In genomic region chr9:104747565-104748358, GRCh38 we compare ENCODE assay signal across 1 cellular context.
TF ChIP-seq lines count a peak whose summit lies in the region.

Gene NIPSNAP3A, plus strand, starts transcription at chr9:104747683. Its CDS starts 110 bp downstream, at chr9:104747793.

TF ChIP-seq in K562, 482 proteins besides CTCF, POLR2A, EP300 and RAD21 (continued from another document and continues in another):
- no peak for TF ChIP-seq HMG20A (CRISPR knock-in tag; conservative IDR thresholded peaks at IDR 0.05)
- no peak for TF ChIP-seq ZBTB17 (CRISPR knock-in tag; IDR thresholded peaks at IDR 0.05)
- no peak for TF ChIP-seq ZNF668 (CRISPR knock-in tag; IDR thresholded peaks at IDR 0.05)
- no peak for TF ChIP-seq ZBTB5 (IDR thresholded peaks at IDR 0.05)
- TF ChIP-seq ZNF184 (CRISPR knock-in tag; IDR thresholded peaks at IDR 0.05) = no peak
- TF ChIP-seq XRCC5 (IDR thresholded peaks at IDR 0.05; ENCODE audit: low read depth, low read length) = 0 out of 2 replicates have a peak, but pooled peaks have one; percentile 22
- TF ChIP-seq MAFG (tag; conservative IDR thresholded peaks at IDR 0.05) = no peak
- TF ChIP-seq CREB3 (tag; conservative IDR thresholded peaks at IDR 0.05; ENCODE audit: low read depth) = no peak
- TF ChIP-seq MAFK (IDR thresholded peaks at IDR 0.05; ENCODE audit: low read length) = no peak
- TF ChIP-seq PYGO2 (tag; IDR thresholded peaks at IDR 0.05) = no peak
- no peak for TF ChIP-seq MEF2A (IDR thresholded peaks at IDR 0.05; ENCODE audit: control insufficient read depth, low read depth, low read length)
- TF ChIP-seq GABPA (tag; conservative IDR thresholded peaks at IDR 0.05; ENCODE audit: low read depth) = peak; percentile 53; the same call in 1 of the 2 replicates
- no peak for TF ChIP-seq CUX1 (CRISPR knock-in tag; IDR thresholded peaks at IDR 0.05)
- no peak for TF ChIP-seq ZNF232 (CRISPR knock-in tag; IDR thresholded peaks at IDR 0.05)
- TF ChIP-seq E2F3 (CRISPR knock-in tag; IDR thresholded peaks at IDR 0.05) = no peak
- TF ChIP-seq RFX7 (CRISPR knock-in tag; IDR thresholded peaks at IDR 0.05) = no peak
- peak; percentile 56 for TF ChIP-seq POLR2B (IDR thresholded peaks at IDR 0.05; ENCODE audit: low read depth, partially characterized antibody)
- no peak for TF ChIP-seq KAT2B (IDR thresholded peaks at IDR 0.05; ENCODE audit: low read depth, low read length)
- TF ChIP-seq HOXB6 (CRISPR knock-in tag; IDR thresholded peaks at IDR 0.05; ENCODE audit: borderline replicate concordance) = no peak
- no peak for TF ChIP-seq RBM15 (IDR thresholded peaks at IDR 0.05; ENCODE audit: insufficient read depth, low read length)
- TF ChIP-seq BMI1 (IDR thresholded peaks at IDR 0.05; ENCODE audit: low read length) = no peak
- TF ChIP-seq MCM5 (IDR thresholded peaks at IDR 0.05; ENCODE audit: low read depth) = no peak
- TF ChIP-seq ATF4 (CRISPR knock-in tag; IDR thresholded peaks at IDR 0.05) = no peak
- TF ChIP-seq ZNF740 (CRISPR knock-in tag; IDR thresholded peaks at IDR 0.05) = no peak
- no peak for TF ChIP-seq ZNF740 (tag; IDR thresholded peaks at IDR 0.05)
- no peak for TF ChIP-seq STAT5A (IDR thresholded peaks at IDR 0.05; ENCODE audit: borderline replicate concordance, low read length)
- no peak for TF ChIP-seq BRD4 (IDR thresholded peaks at IDR 0.05)
- no peak for TF ChIP-seq MCM7 (IDR thresholded peaks at IDR 0.05)
- no peak for TF ChIP-seq PHF21A (IDR thresholded peaks at IDR 0.05; ENCODE audit: borderline replicate concordance, low read depth)
- no peak for TF ChIP-seq CBFB (CRISPR knock-in tag; IDR thresholded peaks at IDR 0.05)
- no peak for TF ChIP-seq PHB2 (IDR thresholded peaks at IDR 0.05; ENCODE audit: low read depth)
- no peak for TF ChIP-seq CCNT2 (IDR thresholded peaks at IDR 0.05; ENCODE audit: borderline replicate concordance, extremely low read depth, insufficient read length, low read depth, low read length)
- TF ChIP-seq ZNF224 (CRISPR knock-in tag; IDR thresholded peaks at IDR 0.05) = no peak
- peak; percentile 35; the same call in 1 of the 2 replicates for TF ChIP-seq MGA (IDR thresholded peaks at IDR 0.05)
- TF ChIP-seq ZNF79 (CRISPR knock-in tag; IDR thresholded peaks at IDR 0.05; ENCODE audit: low read depth) = no peak
- TF ChIP-seq NONO (IDR thresholded peaks at IDR 0.05; ENCODE audit: low read depth in 2 of 2, low read length in 1 of 2) = no peak
- peak; percentile 24; the same call in 1 of the 2 replicates for TF ChIP-seq CBX1 (IDR thresholded peaks at IDR 0.05; ENCODE audit: low read depth)
- no peak for TF ChIP-seq ZNF57 (CRISPR knock-in tag; IDR thresholded peaks at IDR 0.05)
